16 cellular contexts compared by ENCODE assay signal in genomic region chr13:41200126-41200525, GRCh38. TPM values are rescaled to one million over a fixed set of nuclear protein-coding genes. Genes with fewer than 3 reads are reported as not detected.
DNase-seq lines count a peak whose midpoint lies in the region; ATAC-seq and TF ChIP-seq lines count a peak whose summit lies in the region.
"Had no signal": no experiment of that assay in that cellular context is flagged by ENCODE, and none has a peak within 500 bp of the region (broad histone marks: within the 10 kb centered on the region; RNA-seq: fewer than 3 reads in every experiment).

No MANE protein-coding gene starts in this region.

- no peaks in the 10 kb centered on the region for H3K79me2 ChIP-seq in OCI-LY3 (ENCODE audit: low read length)

- CTCF ChIA-PET in A673 (lab: Charles Lee), result no interaction called here

- no peak overlapping the region for H3K4me3 ChIP-seq in BLaER1 treated with 17β-estradiol and CSF1 and Interleukin-3, amounts not matched to agents 10 nM and 100 nM
- peak overlapping the region; percentile 36 for H3K4me3 ChIP-seq in OCI-LY3 (ENCODE audit: low read length)
- no peak overlapping the region for H3K4me3 ChIP-seq in A673 (ENCODE audit: low read depth, low read length, poor library complexity, severe bottlenecking)

- H3K27me3 ChIP-seq in BLaER1 treated with 17β-estradiol and CSF1 and Interleukin-3, amounts not matched to agents 10 nM and 100 nM, result no peaks in the 10 kb centered on the region
- H3K27me3 ChIP-seq in OCI-LY3 (ENCODE audit: low read depth, low read length) (no peaks in the 10 kb centered on the region), A673 (replicated peaks; ENCODE audit: insufficient read depth, low read depth, low read length, poor library complexity) (no peaks in the 10 kb centered on the region)

- H3K27ac ChIP-seq in BLaER1 treated with 17β-estradiol and CSF1 and Interleukin-3, amounts not matched to agents 10 nM and 100 nM, result peak overlapping the region in 10 of 11 experiments; percentile 55 to 90 (median 78); a peak in 18 of 22 replicates
- H3K27ac ChIP-seq in OCI-LY3 (ENCODE audit: low read length) (peak overlapping the region; percentile 88), A673 (ENCODE audit: low read depth, low read length, poor library complexity, severe bottlenecking) (no peak overlapping the region)
- H3K27ac ChIP-seq: HL-60 had no signal

- no TSS peak for BruUV-seq in A673 (replicated peaks; lab: Mats Ljungman, UMichigan)

- H3K4me2 ChIP-seq in BLaER1 treated with 17β-estradiol and CSF1 and Interleukin-3, amounts not matched to agents 10 nM and 100 nM, result peak overlapping the region; percentile 35 to 62 (median 44); a peak in 20 of 22 replicates
- H3K4me2 ChIP-seq in OCI-LY3 (ENCODE audit: low read length), result peak overlapping the region; percentile 82

- no peak for ATAC-seq in HG03439 (IDR thresholded peaks at IDR 0.05; ENCODE audit: unreplicated experiment)

- POLR2A ChIA-PET in A673 (lab: Charles Lee; ENCODE audit: low non-redundant PET), result no interaction called here

- no peaks in the 10 kb centered on the region for H3K36me3 ChIP-seq in BLaER1 treated with 17β-estradiol and CSF1 and Interleukin-3, amounts not matched to agents 10 nM and 100 nM
- no peaks in the 10 kb centered on the region for H3K36me3 ChIP-seq in OCI-LY3 (replicated peaks; ENCODE audit: low read depth, low read length)
- no peaks in the 10 kb centered on the region for H3K36me3 ChIP-seq in A673 (ENCODE audit: insufficient read depth, low read length, poor library complexity, severe bottlenecking)

- H2AFZ ChIP-seq in OCI-LY3 (ENCODE audit: low read depth, low read length), result no peak overlapping the region

- peaks cover 17 to 38% (median 25%) of the 10 kb centered on the region in 10 experiments; a peak in 19 of 20 replicates for H3K4me1 ChIP-seq in BLaER1 treated with 17β-estradiol and CSF1 and Interleukin-3, amounts not matched to agents 10 nM and 100 nM
- peaks cover 44% of the 10 kb centered on the region for H3K4me1 ChIP-seq in OCI-LY3 (ENCODE audit: low read length)
- no peaks in the 10 kb centered on the region for H3K4me1 ChIP-seq in A673 (ENCODE audit: insufficient read depth, low read length, poor library complexity, severe bottlenecking)

- H4K20me1 ChIP-seq in BLaER1 treated with 17β-estradiol and CSF1 and Interleukin-3, amounts not matched to agents 10 nM and 100 nM, result no peaks in the 10 kb centered on the region
- no peaks in the 10 kb centered on the region for H4K20me1 ChIP-seq in OCI-LY3 (ENCODE audit: insufficient read depth, low read length)

- intact Hi-C loops in A673 (cut with micrococcal nuclease; ENCODE audit: unreplicated experiment), result no loop called here

- peak; percentile 8 for DNase-seq in fibroblast of the conjunctiva (ENCODE audit: low read depth)
- no peak for DNase-seq in NCI-H82 (lab: John Stamatoyannopoulos, UW)
- DNase-seq in AML-193 (lab: John Stamatoyannopoulos, UW), result no peak
- no peak for DNase-seq in A673 (ENCODE audit: low spot score)
- DNase-seq: CD4-positive, alpha-beta T cell; H7; NCI-H1417 treated with DMSO at 0.1 percent for 48 hours; NCI-H2029; NCI-H2171 treated with DMSO at 0.1 percent for 48 hours; NCI-H510A; SHP77; T-helper 17 cell had no signal

- peaks cover 0 to 23% (median 16%) of the 10 kb centered on the region in 11 experiments; a peak in 14 of 22 replicates for H3K9me3 ChIP-seq in BLaER1 treated with 17β-estradiol and CSF1 and Interleukin-3, amounts not matched to agents 10 nM and 100 nM (replicated peaks in 1 of 11)
- H3K9me3 ChIP-seq in OCI-LY3 (ENCODE audit: insufficient read depth, low read length), result no peaks in the 10 kb centered on the region
- H3K9me3 ChIP-seq in A673 (ENCODE audit: low read depth, low read length, poor library complexity, severe bottlenecking), result no peaks in the 10 kb centered on the region

- TF ChIP-seq CTCF in OCI-LY3 (IDR thresholded peaks at IDR 0.05; ENCODE audit: low read depth, low read length) (no peak), A673 (conservative IDR thresholded peaks at IDR 0.05; ENCODE audit: low read depth, low read length) (no peak)

- peak overlapping the region in 6 of 11 experiments; percentile 37 to 75 (median 64); a peak in 10 of 22 replicates for H3K9ac ChIP-seq in BLaER1 treated with 17β-estradiol and CSF1 and Interleukin-3, amounts not matched to agents 10 nM and 100 nM
- peak overlapping the region; percentile 18; the same call in 1 of the 2 replicates for H3K9ac ChIP-seq in OCI-LY3 (ENCODE audit: low read length)

RNA-seq across cellular contexts. Expression of gene KBTBD7, which starts 5.8 kb away (rescaled TPM):
- total RNA-seq in A673 (2021), result 10.2 and 10.8 TPM in 2 replicates
